Comparison of ENCODE assay signal across 1 cellular context in the genomic region with DNA sequence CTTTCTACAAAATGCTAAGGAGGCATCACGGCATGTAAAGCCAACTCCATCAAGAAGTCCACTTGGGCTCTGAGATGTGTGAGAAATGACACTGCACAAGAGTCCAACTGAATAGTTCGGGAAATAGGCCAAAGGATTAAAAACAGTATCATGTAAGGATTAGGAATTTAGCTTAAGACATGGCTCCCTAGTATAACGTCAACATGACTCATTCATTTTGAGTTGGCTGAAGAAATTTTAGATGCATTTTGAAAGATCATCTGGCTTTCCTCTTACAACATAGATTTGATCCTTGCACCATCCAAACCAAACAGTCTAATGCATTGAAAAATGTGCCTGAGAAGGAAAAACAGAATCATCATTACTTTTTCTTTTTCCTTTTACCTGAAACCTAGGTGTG.
TF ChIP-seq lines count a peak whose summit lies in the region.

No MANE protein-coding gene starts in this region.

TF ChIP-seq in K562, 482 proteins besides CTCF, POLR2A, EP300 and RAD21 (continued from another document):
- TF ChIP-seq CEBPG (CRISPR knock-in tag; IDR thresholded peaks at IDR 0.05) (0 out of 2 replicates have a peak, but pooled peaks have one; percentile 9), CEBPG (tag; conservative IDR thresholded peaks at IDR 0.05 in 1 of 2, IDR thresholded peaks at IDR 0.05 in 1 of 2) (no peak), RHOXF2B (CRISPR knock-in tag; conservative IDR thresholded peaks at IDR 0.05) (no peak), POLR3A (IDR thresholded peaks at IDR 0.05; ENCODE audit: borderline replicate concordance, extremely low read depth, insufficient read depth, insufficient read length) (no peak), FOXK1 (CRISPR knock-in tag; IDR thresholded peaks at IDR 0.05; ENCODE audit: borderline replicate concordance) (no peak), TRIM24 (IDR thresholded peaks at IDR 0.05) (peak; percentile 50 to 67; a peak in 3 of 4 replicates), OTX1 (CRISPR knock-in tag; IDR thresholded peaks at IDR 0.05) (no peak), RBFOX2 (IDR thresholded peaks at IDR 0.05; ENCODE audit: low read depth, low read length) (no peak), TCF3 (CRISPR knock-in tag; IDR thresholded peaks at IDR 0.05) (no peak), CEBPB (tag; IDR thresholded peaks at IDR 0.05) (0 out of 2 replicates have a peak, but pooled peaks have one; percentile 21), ZNF316 (IDR thresholded peaks at IDR 0.05) (0 out of 2 replicates have a peak, but pooled peaks have one; percentile 9), RBM15 (IDR thresholded peaks at IDR 0.05; ENCODE audit: insufficient read depth, low read length) (no peak), GTF2A2 (tag; IDR thresholded peaks at IDR 0.05) (no peak), CBX5 (IDR thresholded peaks at IDR 0.05; ENCODE audit: borderline replicate concordance, low read depth) (no peak), SMARCC2 (IDR thresholded peaks at IDR 0.05; ENCODE audit: low read depth) (no peak)
- TF ChIP-seq, protein P1, sequence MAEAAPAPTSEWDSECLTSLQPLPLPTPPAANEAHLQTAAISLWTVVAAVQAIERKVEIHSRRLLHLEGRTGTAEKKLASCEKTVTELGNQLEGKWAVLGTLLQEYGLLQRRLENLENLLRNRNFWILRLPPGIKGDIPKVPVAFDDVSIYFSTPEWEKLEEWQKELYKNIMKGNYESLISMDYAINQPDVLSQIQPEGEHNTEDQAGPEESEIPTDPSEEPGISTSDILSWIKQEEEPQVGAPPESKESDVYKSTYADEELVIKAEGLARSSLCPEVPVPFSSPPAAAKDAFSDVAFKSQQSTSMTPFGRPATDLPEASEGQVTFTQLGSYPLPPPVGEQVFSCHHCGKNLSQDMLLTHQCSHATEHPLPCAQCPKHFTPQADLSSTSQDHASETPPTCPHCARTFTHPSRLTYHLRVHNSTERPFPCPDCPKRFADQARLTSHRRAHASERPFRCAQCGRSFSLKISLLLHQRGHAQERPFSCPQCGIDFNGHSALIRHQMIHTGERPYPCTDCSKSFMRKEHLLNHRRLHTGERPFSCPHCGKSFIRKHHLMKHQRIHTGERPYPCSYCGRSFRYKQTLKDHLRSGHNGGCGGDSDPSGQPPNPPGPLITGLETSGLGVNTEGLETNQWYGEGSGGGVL (CRISPR knock-in tag; IDR thresholded peaks at IDR 0.05), result no peak
